ENCODE assay signal across 8 cellular contexts in the genomic region with DNA sequence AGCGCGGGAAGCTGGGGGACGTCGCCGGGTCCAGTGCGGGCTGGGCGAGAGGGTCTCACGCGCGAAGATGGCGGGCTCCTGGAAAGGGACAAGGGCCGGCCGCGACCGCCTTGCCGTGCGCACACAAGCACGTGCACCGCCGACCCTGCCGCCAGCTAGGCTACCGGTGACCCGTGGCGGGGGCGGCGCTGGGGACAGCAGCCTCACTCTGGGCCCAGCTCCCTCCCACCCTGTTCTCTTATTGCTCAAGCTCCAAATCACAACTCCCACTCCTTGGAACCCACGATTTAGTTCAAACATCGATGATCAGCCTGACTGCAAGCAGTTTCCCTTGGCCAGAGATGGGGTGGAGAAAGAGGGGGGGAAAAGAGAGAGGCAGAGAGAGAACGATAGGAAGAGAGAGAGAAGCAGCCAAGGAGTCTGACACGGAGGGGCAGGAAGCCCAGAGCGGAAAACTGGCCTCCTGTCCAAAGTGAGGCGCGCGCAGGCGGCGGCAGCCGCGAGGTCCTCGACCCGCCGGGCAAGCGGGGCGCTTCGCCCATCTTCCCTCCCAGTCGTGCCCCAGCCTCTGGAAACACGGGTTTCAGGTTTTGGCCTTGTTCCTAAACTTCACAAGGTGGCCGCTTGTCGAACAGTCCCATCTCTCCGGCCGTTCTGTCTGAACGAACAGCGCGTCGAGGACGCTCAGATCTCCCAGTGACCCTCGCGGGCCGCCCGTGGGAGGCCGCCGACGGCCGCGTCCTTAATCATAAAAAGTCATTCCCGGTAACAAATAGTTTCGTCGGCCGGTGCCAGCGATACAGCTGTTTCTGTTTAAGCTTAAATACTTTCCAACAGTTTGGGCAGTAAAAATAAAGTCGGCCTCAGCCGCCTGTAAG. TPM values are rescaled to one million over a fixed set of nuclear protein-coding genes. Genes with fewer than 3 reads are reported as not detected.
DNase-seq lines count a peak whose midpoint lies in the region; ATAC-seq, FAIRE-seq and TF ChIP-seq lines count a peak whose summit lies in the region.

No MANE protein-coding gene starts in this region.

- TF ChIP-seq CTCF in endodermal cell (conservative IDR thresholded peaks at IDR 0.05) (no peak), pancreas (IDR thresholded peaks at IDR 0.05) (no peak)

- H3K4me1 Mint-ChIP-seq in endodermal cell = peaks cover 23% of the 10 kb centered on the region

- H3K4me3 ChIP-seq in NT2/D1 (ENCODE audit: insufficient read length, low read depth) (peak overlapping the region; percentile 40), endodermal cell (ENCODE audit: low read length) (no peak overlapping the region), pancreas (peak overlapping the region in 3 of 4 donors; percentile 37 to 67 (median 63))

- ATAC-seq in pancreas (no peak), HG02798 (IDR thresholded peaks at IDR 0.05; ENCODE audit: poor library complexity, unreplicated experiment) (no peak), HG02870 (IDR thresholded peaks at IDR 0.05; ENCODE audit: unreplicated experiment) (no peak)

- 3 to 5% methylated on average over 30 to 71 of the region's 71 CpGs for WGBS in endodermal cell (ENCODE audit: insufficient coverage in 1 of 2, insufficient read length in 1 of 2), 2 experiments
- WGBS in pancreas, 2 donors = 4% methylated on average over 71 of the region's 71 CpGs

- DNase-seq in EH (ENCODE audit: low read depth) (peak; percentile 50), NT2/D1 (ENCODE audit: low read depth, low spot score) (no peak), endodermal cell (peak; percentile 82), pancreas (peak in 4 of 6 donors; percentile 43 to 75 (median 62)), amniotic stem cell (lab: John Stamatoyannopoulos, UW) (no peak), HuH-7 (ENCODE audit: low spot score) (no peak)

- H3K9ac ChIP-seq in NT2/D1 (ENCODE audit: insufficient read length, low read depth) (peak overlapping the region; percentile 62), endodermal cell (ENCODE audit: extremely low read depth, low read length, poor library complexity, severe bottlenecking) (no peak overlapping the region)

- H3K27ac ChIP-seq in endodermal cell (ENCODE audit: low read depth, low read length) (no peak overlapping the region), pancreas (no peak overlapping the region)

- no peak overlapping the region for H3K27ac Mint-ChIP-seq in endodermal cell

- H3K9me3 ChIP-seq in NT2/D1 (ENCODE audit: insufficient read depth, low read length) (peaks cover 5% of the 10 kb centered on the region; the same call in 1 of the 2 replicates), endodermal cell (ENCODE audit: control insufficient read depth, low read length) (no peaks in the 10 kb centered on the region), pancreas (no peaks in the 10 kb centered on the region)

- no peaks in the 10 kb centered on the region for H3K36me3 Mint-ChIP-seq in endodermal cell (ENCODE audit: low read depth)

- intact Hi-C loops in pancreas (cut with DNase I) = no loop called here

- peaks cover 5% of the 10 kb centered on the region for H3K9me3 Mint-ChIP-seq in endodermal cell

- no peak for FAIRE-seq in pancreas (lab: Jason Lieb, UNC)

- peaks cover 93% of the 10 kb centered on the region for H3K27me3 Mint-ChIP-seq in endodermal cell (ENCODE audit: insufficient read depth)

- H3K4me3 Mint-ChIP-seq in endodermal cell = peak overlapping the region; percentile 67

- H3K4me1 ChIP-seq in NT2/D1 (ENCODE audit: insufficient read depth, insufficient read length) (peaks cover 32% of the 10 kb centered on the region), endodermal cell (ENCODE audit: control insufficient read depth, insufficient read depth, low read length) (peaks cover 15% of the 10 kb centered on the region), pancreas (peaks cover 15 to 27% (median 27%) of the 10 kb centered on the region in 3 donors)

- H3K36me3 ChIP-seq in NT2/D1 (ENCODE audit: insufficient read depth, insufficient read length, low read length) (peaks cover 18% of the 10 kb centered on the region), endodermal cell (ENCODE audit: control insufficient read depth, insufficient read depth, low read length) (peaks cover 6% of the 10 kb centered on the region), pancreas (no peaks in the 10 kb centered on the region)

- H3K27me3 ChIP-seq in NT2/D1 (ENCODE audit: insufficient read depth, insufficient read length) = peaks cover 90% of the 10 kb centered on the region
- H3K27me3 ChIP-seq in endodermal cell (ENCODE audit: control insufficient read depth, insufficient read depth, low read length, poor library complexity, severe bottlenecking) = peaks cover 90% of the 10 kb centered on the region
- H3K27me3 ChIP-seq in pancreas = peaks cover 3 to 49% (median 16%) of the 10 kb centered on the region in 4 donors

RNA-seq across cellular contexts. Expression of gene CBX8, which starts 1.7 kb away (rescaled TPM):
- total RNA-seq in endodermal cell (1 to 10 TPM; 5.4 to 5.6 TPM), pancreas (1 to 10 TPM; 1.6 to 5.7 (median 3.6) TPM)
- 11.0 TPM for polyA plus RNA-seq in endodermal cell (2013, experiment 1 of 2)
- 8.7 TPM for polyA plus RNA-seq in endodermal cell (2013, experiment 2 of 2)
- polyA plus RNA-seq in pancreas = 1 to 10 TPM; 4.5 to 5.2 TPM

RNA-seq across cellular contexts. Expression of gene CBX2, which starts 20.6 kb away (rescaled TPM):
- total RNA-seq in endodermal cell (10 to 100 TPM; 75.0 to 78.6 TPM), pancreas (1 to 10 TPM; 1.1 to 3.1 (median 1.8) TPM)
- polyA plus RNA-seq in endodermal cell (2013, experiment 1 of 2) = 74.2 TPM
- polyA plus RNA-seq in endodermal cell (2013, experiment 2 of 2) = 70.5 TPM
- 1 to 10 TPM; 2.6 to 3.2 TPM for polyA plus RNA-seq in pancreas

RNA-seq across cellular contexts. Expression of gene CBX4, which starts 40.7 kb away (rescaled TPM):
- total RNA-seq in endodermal cell = 1 to 10 TPM; 4.2 to 4.9 TPM
- polyA plus RNA-seq in endodermal cell (2013, experiment 1 of 2) = 14.4 TPM
- 9.6 TPM for polyA plus RNA-seq in endodermal cell (2013, experiment 2 of 2)
- 10 to 100 TPM; 11.1 to 42.4 (median 18.0) TPM for total RNA-seq in pancreas
- 10 to 100 TPM; 15.0 to 18.5 TPM for polyA plus RNA-seq in pancreas

Comparison
In these comparisons a context has a peak if more than half of its experiments do, and no peak if none do; other contexts are left out.
1. DNase-seq: peak in EH (single experiment), endodermal cell (single experiment) and pancreas (4 of 6); none in NT2/D1 (single experiment), amniotic stem cell (single experiment) and HuH-7 (single experiment).
2. RNA of gene CBX2, which starts 20.6 kb away (total RNA-seq): 75.0 to 78.6 TPM in endodermal cell; 1.1 to 3.1 TPM in pancreas; every median in the first group is over 10 times any median in the second.